Comparison of ENCODE assay signal across 8 cellular contexts in genomic region chr4:36243355-36244256, GRCh38. TPM values are rescaled to one million over a fixed set of nuclear protein-coding genes. Genes with fewer than 3 reads are reported as not detected.
DNase-seq lines count a peak whose midpoint lies in the region; ATAC-seq and TF ChIP-seq lines count a peak whose summit lies in the region.

No MANE protein-coding gene starts in this region.

- H3K27ac Mint-ChIP-seq in mesothelial cell of epicardium = peak overlapping the region; percentile 89

- H3K4me1 ChIP-seq in effector memory CD4-positive, alpha-beta T cell (ENCODE audit: control insufficient read depth, insufficient read depth, low read length, poor library complexity, severe bottlenecking) = peaks cover 10% of the 10 kb centered on the region

- peaks cover 29% of the 10 kb centered on the region for H3K4me1 Mint-ChIP-seq in mesothelial cell of epicardium

- H3K27ac ChIP-seq in effector memory CD4-positive, alpha-beta T cell (ENCODE audit: insufficient read depth, low read length, poor library complexity, severe bottlenecking) = peak overlapping the region; percentile 92

- no peak for TF ChIP-seq CTCF in mesothelial cell of epicardium (IDR thresholded peaks at IDR 0.05; ENCODE audit: unreplicated experiment)

- no peaks in the 10 kb centered on the region for H3K27me3 ChIP-seq in effector memory CD4-positive, alpha-beta T cell (replicated peaks; ENCODE audit: control insufficient read depth, insufficient read depth, low read length, poor library complexity, severe bottlenecking)

- no peak for TF ChIP-seq RAD21 in Ishikawa (IDR thresholded peaks at IDR 0.05; ENCODE audit: low read depth)

- DNase-seq in COR-L47 (lab: John Stamatoyannopoulos, UW) = peak; percentile 72
- DNase-seq in activated CD4-positive, alpha-beta T cell treated with anti-CD3 and anti-CD28 coated beads for 48 hours = peak; percentile 70
- DNase-seq in effector memory CD4-positive, alpha-beta T cell = peak in 2 of 3 donors; percentile 5 to 30
- peak in 1 of 2 experiments; percentile 59 for DNase-seq in mesothelial cell of epicardium (ENCODE audit: low spot score in 2 of 2, unreplicated experiment in 2 of 2)
- DNase-seq in stimulated activated CD8-positive, alpha-beta memory T cell treated with anti-CD3 and anti-CD28 coated beads, Interleukin-4, amount 100 ng/mL, for 24 hours (ENCODE audit: low read depth) = peak; percentile 44
- no peak for DNase-seq in NCI-H1092 (lab: John Stamatoyannopoulos, UW)

- H3K27me3 Mint-ChIP-seq in mesothelial cell of epicardium (ENCODE audit: low read depth) = peaks cover 27% of the 10 kb centered on the region

- no peak for TF ChIP-seq EP300 in Ishikawa (IDR thresholded peaks at IDR 0.05; ENCODE audit: borderline replicate concordance)

- no peaks in the 10 kb centered on the region for H3K9me3 ChIP-seq in effector memory CD4-positive, alpha-beta T cell (ENCODE audit: control insufficient read depth, low read length)

- peak; percentile 25 for ATAC-seq in GM21515 (IDR thresholded peaks at IDR 0.05; ENCODE audit: unreplicated experiment)

- peak overlapping the region; percentile 93 for H3K4me3 ChIP-seq in effector memory CD4-positive, alpha-beta T cell (ENCODE audit: insufficient read depth, low read depth, low read length, poor library complexity, severe bottlenecking)

- H3K36me3 ChIP-seq in effector memory CD4-positive, alpha-beta T cell (ENCODE audit: control insufficient read depth, insufficient read depth, low read length) = no peaks in the 10 kb centered on the region

- H3K9me3 Mint-ChIP-seq in mesothelial cell of epicardium = peaks cover 6% of the 10 kb centered on the region

- H3K36me3 Mint-ChIP-seq in mesothelial cell of epicardium = peaks cover 2% of the 10 kb centered on the region

- H3K4me3 Mint-ChIP-seq in mesothelial cell of epicardium = peak overlapping the region; percentile 88

TF ChIP-seq in Ishikawa, 13 proteins besides CTCF, POLR2A, EP300 and RAD21:
- TF ChIP-seq NFIC (IDR thresholded peaks at IDR 0.05) (no peak), FOXM1 (IDR thresholded peaks at IDR 0.05; ENCODE audit: borderline replicate concordance, low read depth) (no peak), CEBPB (IDR thresholded peaks at IDR 0.05) (no peak), TCF12 (IDR thresholded peaks at IDR 0.05; ENCODE audit: low read depth) (no peak), YY1 (IDR thresholded peaks at IDR 0.05; ENCODE audit: low read depth) (no peak), MAX (IDR thresholded peaks at IDR 0.05) (no peak), TAF1 (IDR thresholded peaks at IDR 0.05; ENCODE audit: low read depth) (0 out of 2 replicates have a peak, but pooled peaks have one; percentile 6), USF1 (IDR thresholded peaks at IDR 0.05) (no peak), CREB1 (IDR thresholded peaks at IDR 0.05; ENCODE audit: low read depth) (no peak), TEAD4 (IDR thresholded peaks at IDR 0.05) (no peak), REST (IDR thresholded peaks at IDR 0.05; ENCODE audit: low read depth) (no peak), ZBTB7A (IDR thresholded peaks at IDR 0.05; ENCODE audit: low read depth) (no peak; the same call in 1 of the 2 replicates), EGR1 (IDR thresholded peaks at IDR 0.05) (peak; percentile 76)

RNA-seq across cellular contexts. Expression of gene ARAP2, which starts 0.7 kb away (rescaled TPM):
- total RNA-seq in mesothelial cell of epicardium = 15.4 to 16.6 TPM (median 16.0 TPM) in 3 replicates

RNA-seq across cellular contexts. Expression of gene DTHD1, which starts 37.8 kb away (rescaled TPM):
- total RNA-seq in mesothelial cell of epicardium = not detected in 3 replicates
